ENCODE assay signal across 1 cellular context in the genomic region with DNA sequence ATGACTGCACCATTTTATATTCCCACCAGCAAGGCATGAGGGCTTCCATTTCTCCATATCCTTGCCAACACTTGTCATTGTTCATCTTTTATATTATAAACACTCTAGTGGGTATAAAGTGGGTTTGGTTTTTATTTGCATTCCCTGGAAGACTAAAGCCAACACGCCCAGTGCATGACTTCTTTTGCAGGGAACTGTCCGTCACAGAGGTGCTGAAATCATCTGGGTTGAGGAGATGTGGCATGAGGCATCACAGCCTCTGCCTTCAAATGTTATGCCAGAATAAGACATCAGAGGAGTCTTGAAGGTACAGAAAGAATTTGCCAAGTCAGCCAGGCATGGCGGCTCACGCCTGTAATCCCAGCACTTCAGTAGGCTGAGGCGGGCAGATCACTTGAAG.
A peak's percentile ranks its signal among the peaks of the same experiment; 100 is the strongest.
TF ChIP-seq lines count a peak whose summit lies in the region.

No MANE protein-coding gene starts in this region.

TF ChIP-seq in HepG2, 621 proteins besides CTCF, POLR2A, EP300 and RAD21 (continued from another document and continues in another):
- TF ChIP-seq ZNF607 (CRISPR knock-in tag; IDR thresholded peaks at IDR 0.05; ENCODE audit: borderline replicate concordance) (no peak), SUZ12 (IDR thresholded peaks at IDR 0.05; ENCODE audit: low read depth, low read length) (no peak), ZFP1 (CRISPR knock-in tag; IDR thresholded peaks at IDR 0.05) (no peak), SNAPC2 (CRISPR knock-in tag; IDR thresholded peaks at IDR 0.05) (no peak), ZNF768 (CRISPR knock-in tag; IDR thresholded peaks at IDR 0.05) (no peak), ZSCAN21 (CRISPR knock-in tag; IDR thresholded peaks at IDR 0.05; ENCODE audit: borderline replicate concordance) (no peak), RBFOX2 (IDR thresholded peaks at IDR 0.05; ENCODE audit: low read depth, low read length) (no peak), ZNF562 (CRISPR knock-in tag; IDR thresholded peaks at IDR 0.05; ENCODE audit: borderline replicate concordance) (no peak), ZNF331 (CRISPR knock-in tag; IDR thresholded peaks at IDR 0.05) (peak; percentile 54; the same call in 1 of the 2 replicates), ELF3 (CRISPR knock-in tag; IDR thresholded peaks at IDR 0.05) (0 out of 2 replicates have a peak, but pooled peaks have one; percentile 27), MLXIP (CRISPR knock-in tag; IDR thresholded peaks at IDR 0.05; ENCODE audit: borderline replicate concordance) (no peak), ATF7-NPFF (CRISPR knock-in tag; IDR thresholded peaks at IDR 0.05; ENCODE audit: low read depth) (no peak), ZNF891 (CRISPR knock-in tag; IDR thresholded peaks at IDR 0.05) (no peak), ZNF282 (IDR thresholded peaks at IDR 0.05; ENCODE audit: partially characterized antibody) (no peak), RXRB (CRISPR knock-in tag; IDR thresholded peaks at IDR 0.05; ENCODE audit: borderline replicate concordance) (peak; percentile 37; the same call in 1 of the 2 replicates), PAWR (CRISPR knock-in tag; IDR thresholded peaks at IDR 0.05; ENCODE audit: borderline replicate concordance) (no peak), YEATS4 (CRISPR knock-in tag; IDR thresholded peaks at IDR 0.05; ENCODE audit: borderline replicate concordance) (no peak), ELK4 (CRISPR knock-in tag; IDR thresholded peaks at IDR 0.05; ENCODE audit: borderline replicate concordance) (no peak), ZBTB39 (CRISPR knock-in tag; IDR thresholded peaks at IDR 0.05) (no peak), RBAK (CRISPR knock-in tag; IDR thresholded peaks at IDR 0.05) (no peak), U2AF1 (optimal IDR thresholded peaks at IDR 0.05; ENCODE audit: low read depth, low read length) (no peak), ZNF432 (CRISPR knock-in tag; IDR thresholded peaks at IDR 0.05; ENCODE audit: borderline replicate concordance) (no peak), ZNF441 (CRISPR knock-in tag; IDR thresholded peaks at IDR 0.05; ENCODE audit: borderline replicate concordance) (no peak), ZNF75D (CRISPR knock-in tag; IDR thresholded peaks at IDR 0.05; ENCODE audit: borderline replicate concordance) (no peak), ZNF546 (CRISPR knock-in tag; conservative IDR thresholded peaks at IDR 0.05) (no peak), ZNF704 (CRISPR knock-in tag; IDR thresholded peaks at IDR 0.05; ENCODE audit: borderline replicate concordance) (no peak), TOE1 (CRISPR knock-in tag; IDR thresholded peaks at IDR 0.05) (no peak), ERF (CRISPR knock-in tag; IDR thresholded peaks at IDR 0.05) (0 out of 2 replicates have a peak, but pooled peaks have one; percentile 29), ZNF761 (CRISPR knock-in tag; conservative IDR thresholded peaks at IDR 0.05) (no peak), PHB2 (IDR thresholded peaks at IDR 0.05; ENCODE audit: partially characterized antibody) (no peak), RELA (CRISPR knock-in tag; IDR thresholded peaks at IDR 0.05) (no peak), ZNF589 (CRISPR knock-in tag; conservative IDR thresholded peaks at IDR 0.05) (no peak), TBP (CRISPR knock-in tag; IDR thresholded peaks at IDR 0.05) (no peak), ATF3 (CRISPR knock-in tag; IDR thresholded peaks at IDR 0.05) (no peak), MLX (CRISPR knock-in tag; IDR thresholded peaks at IDR 0.05) (no peak), ZKSCAN1 (IDR thresholded peaks at IDR 0.05; ENCODE audit: low read length) (no peak), HOXA7 (CRISPR knock-in tag; IDR thresholded peaks at IDR 0.05) (no peak), PRPF4 (IDR thresholded peaks at IDR 0.05; ENCODE audit: low read depth, low read length, poor library complexity, severe bottlenecking) (no peak), MZF1 (CRISPR knock-in tag; IDR thresholded peaks at IDR 0.05; ENCODE audit: borderline replicate concordance) (no peak), ZBTB46 (CRISPR knock-in tag; IDR thresholded peaks at IDR 0.05; ENCODE audit: borderline replicate concordance) (no peak), TCF7L2 (IDR thresholded peaks at IDR 0.05; ENCODE audit: low read depth, low read length) (no peak), ZNF143 (CRISPR knock-in tag; IDR thresholded peaks at IDR 0.05) (no peak)
- TF ChIP-seq, protein P1, sequence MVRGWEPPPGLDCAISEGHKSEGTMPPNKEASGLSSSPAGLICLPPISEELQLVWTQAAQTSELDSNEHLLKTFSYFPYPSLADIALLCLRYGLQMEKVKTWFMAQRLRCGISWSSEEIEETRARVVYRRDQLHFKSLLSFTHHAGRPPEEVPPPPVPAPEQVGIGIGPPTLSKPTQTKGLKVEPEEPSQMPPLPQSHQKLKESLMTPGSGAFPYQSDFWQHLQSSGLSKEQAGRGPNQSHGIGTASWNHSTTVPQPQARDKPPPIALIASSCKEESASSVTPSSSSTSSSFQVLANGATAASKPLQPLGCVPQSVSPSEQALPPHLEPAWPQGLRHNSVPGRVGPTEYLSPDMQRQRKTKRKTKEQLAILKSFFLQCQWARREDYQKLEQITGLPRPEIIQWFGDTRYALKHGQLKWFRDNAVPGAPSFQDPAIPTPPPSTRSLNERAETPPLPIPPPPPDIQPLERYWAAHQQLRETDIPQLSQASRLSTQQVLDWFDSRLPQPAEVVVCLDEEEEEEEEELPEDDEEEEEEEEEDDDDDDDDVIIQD (CRISPR knock-in tag; IDR thresholded peaks at IDR 0.05; ENCODE audit: low read depth) = no peak
- TF ChIP-seq, protein P2, sequence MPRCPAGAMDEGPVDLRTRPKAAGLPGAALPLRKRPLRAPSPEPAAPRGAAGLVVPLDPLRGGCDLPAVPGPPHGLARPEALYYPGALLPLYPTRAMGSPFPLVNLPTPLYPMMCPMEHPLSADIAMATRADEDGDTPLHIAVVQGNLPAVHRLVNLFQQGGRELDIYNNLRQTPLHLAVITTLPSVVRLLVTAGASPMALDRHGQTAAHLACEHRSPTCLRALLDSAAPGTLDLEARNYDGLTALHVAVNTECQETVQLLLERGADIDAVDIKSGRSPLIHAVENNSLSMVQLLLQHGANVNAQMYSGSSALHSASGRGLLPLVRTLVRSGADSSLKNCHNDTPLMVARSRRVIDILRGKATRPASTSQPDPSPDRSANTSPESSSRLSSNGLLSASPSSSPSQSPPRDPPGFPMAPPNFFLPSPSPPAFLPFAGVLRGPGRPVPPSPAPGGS (CRISPR knock-in tag; IDR thresholded peaks at IDR 0.05) = no peak
- TF ChIP-seq, protein P3, sequence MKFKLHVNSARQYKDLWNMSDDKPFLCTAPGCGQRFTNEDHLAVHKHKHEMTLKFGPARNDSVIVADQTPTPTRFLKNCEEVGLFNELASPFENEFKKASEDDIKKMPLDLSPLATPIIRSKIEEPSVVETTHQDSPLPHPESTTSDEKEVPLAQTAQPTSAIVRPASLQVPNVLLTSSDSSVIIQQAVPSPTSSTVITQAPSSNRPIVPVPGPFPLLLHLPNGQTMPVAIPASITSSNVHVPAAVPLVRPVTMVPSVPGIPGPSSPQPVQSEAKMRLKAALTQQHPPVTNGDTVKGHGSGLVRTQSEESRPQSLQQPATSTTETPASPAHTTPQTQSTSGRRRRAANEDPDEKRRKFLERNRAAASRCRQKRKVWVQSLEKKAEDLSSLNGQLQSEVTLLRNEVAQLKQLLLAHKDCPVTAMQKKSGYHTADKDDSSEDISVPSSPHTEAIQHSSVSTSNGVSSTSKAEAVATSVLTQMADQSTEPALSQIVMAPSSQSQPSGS (CRISPR knock-in tag; IDR thresholded peaks at IDR 0.05) = no peak
- TF ChIP-seq, protein P4, sequence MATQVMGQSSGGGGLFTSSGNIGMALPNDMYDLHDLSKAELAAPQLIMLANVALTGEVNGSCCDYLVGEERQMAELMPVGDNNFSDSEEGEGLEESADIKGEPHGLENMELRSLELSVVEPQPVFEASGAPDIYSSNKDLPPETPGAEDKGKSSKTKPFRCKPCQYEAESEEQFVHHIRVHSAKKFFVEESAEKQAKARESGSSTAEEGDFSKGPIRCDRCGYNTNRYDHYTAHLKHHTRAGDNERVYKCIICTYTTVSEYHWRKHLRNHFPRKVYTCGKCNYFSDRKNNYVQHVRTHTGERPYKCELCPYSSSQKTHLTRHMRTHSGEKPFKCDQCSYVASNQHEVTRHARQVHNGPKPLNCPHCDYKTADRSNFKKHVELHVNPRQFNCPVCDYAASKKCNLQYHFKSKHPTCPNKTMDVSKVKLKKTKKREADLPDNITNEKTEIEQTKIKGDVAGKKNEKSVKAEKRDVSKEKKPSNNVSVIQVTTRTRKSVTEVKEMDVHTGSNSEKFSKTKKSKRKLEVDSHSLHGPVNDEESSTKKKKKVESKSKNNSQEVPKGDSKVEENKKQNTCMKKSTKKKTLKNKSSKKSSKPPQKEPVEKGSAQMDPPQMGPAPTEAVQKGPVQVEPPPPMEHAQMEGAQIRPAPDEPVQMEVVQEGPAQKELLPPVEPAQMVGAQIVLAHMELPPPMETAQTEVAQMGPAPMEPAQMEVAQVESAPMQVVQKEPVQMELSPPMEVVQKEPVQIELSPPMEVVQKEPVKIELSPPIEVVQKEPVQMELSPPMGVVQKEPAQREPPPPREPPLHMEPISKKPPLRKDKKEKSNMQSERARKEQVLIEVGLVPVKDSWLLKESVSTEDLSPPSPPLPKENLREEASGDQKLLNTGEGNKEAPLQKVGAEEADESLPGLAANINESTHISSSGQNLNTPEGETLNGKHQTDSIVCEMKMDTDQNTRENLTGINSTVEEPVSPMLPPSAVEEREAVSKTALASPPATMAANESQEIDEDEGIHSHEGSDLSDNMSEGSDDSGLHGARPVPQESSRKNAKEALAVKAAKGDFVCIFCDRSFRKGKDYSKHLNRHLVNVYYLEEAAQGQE (IDR thresholded peaks at IDR 0.05; ENCODE audit: borderline replicate concordance in 1 of 2, low read depth in 1 of 2, low read length in 2 of 2) = peak; percentile 71 to 98
